In the genomic region with DNA sequence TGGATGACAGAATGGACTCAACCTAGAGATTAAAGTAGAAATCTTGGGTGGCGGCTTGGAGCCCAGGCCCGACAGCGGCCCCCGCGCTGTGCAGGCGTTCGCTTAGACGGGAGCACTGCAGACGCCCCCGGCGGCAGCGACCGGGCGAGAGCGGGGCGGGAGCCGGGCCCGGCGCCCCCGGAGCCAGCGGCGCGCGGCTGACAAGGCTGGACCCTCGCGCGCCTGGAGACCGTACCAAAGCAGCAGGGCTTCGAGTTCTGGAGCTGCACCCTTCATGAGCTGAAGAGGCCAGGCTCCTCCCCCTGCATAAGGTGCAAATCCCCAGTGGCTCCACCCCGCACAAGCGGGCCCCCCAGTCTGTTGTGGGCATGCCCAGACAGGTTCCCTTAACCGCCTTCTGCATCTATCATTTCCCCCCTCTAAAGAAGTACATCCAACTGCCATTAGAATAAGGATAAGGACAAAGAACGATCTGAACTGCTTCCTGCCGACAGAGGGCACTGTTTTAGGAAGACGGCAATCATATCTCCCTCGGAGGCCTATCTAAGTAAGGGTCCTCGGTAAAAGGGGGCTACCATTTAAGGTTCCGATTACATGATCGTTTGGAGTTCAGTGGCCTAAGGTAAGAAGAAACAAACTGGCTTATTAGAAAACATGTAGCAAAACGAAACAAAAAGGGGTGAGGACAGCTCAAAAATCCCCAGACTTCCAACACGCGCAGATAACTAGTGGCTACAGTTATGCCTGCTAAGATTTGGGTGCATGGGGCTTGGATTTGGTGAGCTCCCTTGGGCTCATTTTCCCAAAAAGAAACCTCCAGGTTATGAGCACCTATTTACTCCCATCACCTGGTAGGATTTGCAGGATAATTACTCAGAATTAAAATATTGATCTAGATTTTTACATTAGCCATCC, we compare ENCODE assay signal across 8 cellular contexts.
DNase-seq lines count a peak whose midpoint lies in the region; ATAC-seq and TF ChIP-seq lines count a peak whose summit lies in the region.

No MANE protein-coding gene starts in this region.

- no peak for DNase-seq in AG04450 (ENCODE audit: low read depth, low spot score)
- peak; percentile 8 for DNase-seq in Panc1 (ENCODE audit: low read depth, low spot score)
- DNase-seq in suprapubic skin (ENCODE audit: low spot score in 2 of 2), result no peak
- no peak for DNase-seq in G401 (ENCODE audit: low spot score)
- no peak for DNase-seq in NCI-H2081 treated with DMSO at 0.1 percent for 48 hours (lab: John Stamatoyannopoulos, UW)

- H3K4me1 ChIP-seq in Panc1 (ENCODE audit: control insufficient read depth, insufficient read depth, low read length) (no peaks in the 10 kb centered on the region), gastroesophageal sphincter (no peaks in the 10 kb centered on the region), suprapubic skin (no peaks in the 10 kb centered on the region)

- no peak for TF ChIP-seq EP300 in gastroesophageal sphincter (IDR thresholded peaks at IDR 0.05)
- no peak for TF ChIP-seq EP300 in suprapubic skin (IDR thresholded peaks at IDR 0.05)

- 80 to 92% methylated on average over 4 to 5 of the region's 42 CpGs for whole genome bisulfite sequencing in gastroesophageal sphincter (ENCODE audit: low coverage in 1 of 2), 2 donors
- 59% methylated on average over 31 of the region's 42 CpGs for WGBS in suprapubic skin

- TF ChIP-seq CTCF in AG04450 (IDR thresholded peaks at IDR 0.05; ENCODE audit: low read depth, low read length), result peak; percentile 34; the same call in 1 of the 2 replicates
- peak; percentile 80 for TF ChIP-seq CTCF in Panc1 (IDR thresholded peaks at IDR 0.05)
- TF ChIP-seq CTCF in gastroesophageal sphincter (IDR thresholded peaks at IDR 0.05), result peak in 1 of 4 experiments; percentile 31
- peak in 1 of 2 donors; percentile 17 for TF ChIP-seq CTCF in suprapubic skin (IDR thresholded peaks at IDR 0.05)

- no TSS peak for BruUV-seq in Panc1 (replicated peaks; lab: Mats Ljungman, UMichigan)

- no peak for TF ChIP-seq POLR2A in gastroesophageal sphincter (IDR thresholded peaks at IDR 0.05)
- TF ChIP-seq POLR2A in suprapubic skin (IDR thresholded peaks at IDR 0.05), result no peak

- no peaks in the 10 kb centered on the region for H3K27me3 ChIP-seq in AG04450 (ENCODE audit: control insufficient read depth, insufficient read depth, low read length)
- H3K27me3 ChIP-seq in Panc1 (ENCODE audit: control insufficient read depth, insufficient read depth, low read length), result no peaks in the 10 kb centered on the region
- no peaks in the 10 kb centered on the region for H3K27me3 ChIP-seq in gastroesophageal sphincter
- H3K27me3 ChIP-seq in suprapubic skin, result no peaks in the 10 kb centered on the region

- peaks cover 2% of the 10 kb centered on the region for H3K9me3 ChIP-seq in AG04450 (ENCODE audit: control insufficient read depth, insufficient read depth, low read length)
- H3K9me3 ChIP-seq in Panc1 (ENCODE audit: control insufficient read depth, insufficient read depth, low read depth, low read length), result peaks cover 9% of the 10 kb centered on the region; the same call in 1 of the 2 replicates
- no peaks in the 10 kb centered on the region for H3K9me3 ChIP-seq in gastroesophageal sphincter
- H3K9me3 ChIP-seq in suprapubic skin, result no peaks in the 10 kb centered on the region

- POLR2A ChIA-PET in AG04450 (lab: Yijun Ruan, JAX) (no interaction called here), Panc1 (lab: Charles Lee) (interaction anchor here (0.7 kb wide), 1 partner anchor 52 kb away, joined by 16 read pairs; no protein-coding TSS in a partner anchor)

- intact Hi-C loops in Panc1 (cut with micrococcal nuclease; ENCODE audit: unreplicated experiment), result no loop called here

- CTCF ChIA-PET in AG04450 (lab: Charles Lee) (interaction anchor here (1.0 to 3.2 kb wide), 6 partner anchors 9 to 221 kb away, joined by 3 to 15 read pairs (median 6); no protein-coding TSS in a partner anchor), Panc1 (lab: Charles Lee) (interaction anchor here (0.7 to 1.0 kb wide), 2 partner anchors 25 to 1772 kb away, joined by 3 to 4 read pairs; no protein-coding TSS in a partner anchor)

- in situ Hi-C loops in Panc1 (cut with HindIII; ENCODE audit: low pct_unique_long_range_greater_than_20kb, low sequenced_read_pairs), result no loop called here
- in situ Hi-C loops in G401 (cut with HindIII; ENCODE audit: low sequenced_read_pairs), result no loop called here

- no peaks in the 10 kb centered on the region for H3K36me3 ChIP-seq in Panc1 (ENCODE audit: control insufficient read depth, insufficient read depth, low read length)
- H3K36me3 ChIP-seq in gastroesophageal sphincter, result no peaks in the 10 kb centered on the region
- no peaks in the 10 kb centered on the region for H3K36me3 ChIP-seq in suprapubic skin

- H3K27ac ChIP-seq in AG04450 (ENCODE audit: low read depth, low read length) (no peak overlapping the region), Panc1 (ENCODE audit: low read length) (no peak overlapping the region), gastroesophageal sphincter (no peak overlapping the region), suprapubic skin (no peak overlapping the region)

- H3K4me3 ChIP-seq in AG04450 (ENCODE audit: low read depth, low read length) (no peak overlapping the region), Panc1 (ENCODE audit: low read depth in 2 of 2, low read length in 2 of 2) (peak overlapping the region; percentile 8 to 31; a peak in 3 of 4 replicates), gastroesophageal sphincter (peak overlapping the region; percentile 9 to 29), suprapubic skin (peak overlapping the region; percentile 36)

- ATAC-seq in GM19455 (IDR thresholded peaks at IDR 0.05; ENCODE audit: unreplicated experiment) (peak; percentile 80), Panc1 (peak; percentile 87), gastroesophageal sphincter (no peak), GM18511 (IDR thresholded peaks at IDR 0.05; ENCODE audit: unreplicated experiment) (no peak)

Comparison
In these comparisons a context has a peak if more than half of its experiments do, and no peak if none do; other contexts are left out.
1. ATAC-seq: peak in GM19455 (single experiment) and Panc1 (single experiment); none in gastroesophageal sphincter (single experiment) and GM18511 (single experiment).